ENCODE assay signal across 16 cellular contexts in the genomic region with DNA sequence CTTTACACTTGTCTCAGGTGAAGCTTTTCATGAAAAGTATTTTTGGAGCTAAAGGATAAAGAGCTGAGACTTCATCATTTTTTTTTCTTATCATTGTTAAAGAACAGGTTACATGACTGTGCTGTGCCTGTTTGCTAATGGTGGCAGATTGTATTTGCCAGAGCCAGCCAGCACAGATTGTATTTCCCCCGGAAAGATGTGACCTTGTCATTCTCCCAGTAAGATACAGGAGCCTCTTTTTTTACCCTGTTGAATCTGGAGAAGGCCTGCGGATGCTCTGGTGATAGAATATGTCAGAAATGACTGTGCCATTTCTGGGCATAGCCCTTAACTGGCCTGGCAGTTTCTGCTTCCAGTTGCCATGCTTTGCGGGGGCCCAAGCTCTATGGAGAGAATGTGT.
DNase-seq lines count a peak whose midpoint lies in the region; ATAC-seq lines count a peak whose summit lies in the region.
"Had no signal": no experiment of that assay in that cellular context is flagged by ENCODE, and none has a peak within 500 bp of the region (broad histone marks: within the 10 kb centered on the region; RNA-seq: fewer than 3 reads in every experiment).

No MANE protein-coding gene starts in this region.

- ATAC-seq in HG03460 (IDR thresholded peaks at IDR 0.05; ENCODE audit: unreplicated experiment), result no peak

- DNase-seq in NCI-H2171 (lab: John Stamatoyannopoulos, UW) (peak; percentile 30), cerebellar cortex (ENCODE audit: low spot score) (peak; percentile 83), cerebellum (ENCODE audit: low spot score) (peak; percentile 42), MV-4-11 (lab: John Stamatoyannopoulos, UW) (no peak), NCI-H2196 (lab: John Stamatoyannopoulos, UW; ENCODE audit: unreplicated experiment) (no peak)
- DNase-seq: 8988T; ACHN; BE2C; Calu3; CD4-positive, alpha-beta memory T cell; CD4-positive, CD25-positive, alpha-beta regulatory T cell; CD8-positive, alpha-beta memory T cell; COR-L47; DMS79 treated with DMSO at 0.1 percent for 48 hours; GDM1 had no signal

Comparison
In these comparisons a context has a peak if more than half of its experiments do, and no peak if none do; other contexts are left out.
1. DNase-seq: peak in NCI-H2171 (single experiment), cerebellar cortex (single experiment) and cerebellum (single experiment); none in MV-4-11 (single experiment) and NCI-H2196 (single experiment).